Comparison of ENCODE assay signal across 12 cellular contexts in genomic region chr1:244092293-244093264, GRCh38. TPM values are rescaled to one million over a fixed set of nuclear protein-coding genes. Genes with fewer than 3 reads are reported as not detected.
DNase-seq lines count a peak whose midpoint lies in the region; ATAC-seq and TF ChIP-seq lines count a peak whose summit lies in the region.
"Had no signal": no experiment of that assay in that cellular context is flagged by ENCODE, and none has a peak within 500 bp of the region (broad histone marks: within the 10 kb centered on the region; RNA-seq: fewer than 3 reads in every experiment).

No MANE protein-coding gene starts in this region.

- no peaks in the 10 kb centered on the region for H3K9me3 ChIP-seq in tibial artery
- H3K9me3 ChIP-seq: testis had no signal

- H3K36me3 ChIP-seq in tibial artery, result no peaks in the 10 kb centered on the region

- H3K36me3 Mint-ChIP-seq in nephron (ENCODE audit: low read depth) (no peaks in the 10 kb centered on the region), type B pancreatic cell (no peaks in the 10 kb centered on the region)
- no peaks in the 10 kb centered on the region for H3K36me3 Mint-ChIP-seq in activated CD4-positive, alpha-beta T cell treated with anti-CD3 and anti-CD28 coated beads for 36 hours (ENCODE audit: low read depth)

- peaks cover 0 to 3% (median 0%) of the 10 kb centered on the region in 4 donors for H3K4me1 ChIP-seq in tibial artery
- H3K4me1 ChIP-seq: testis had no signal

- H3K9me3 Mint-ChIP-seq in nephron, result no peaks in the 10 kb centered on the region
- no peaks in the 10 kb centered on the region for H3K9me3 Mint-ChIP-seq in type B pancreatic cell
- H3K9me3 Mint-ChIP-seq in activated CD4-positive, alpha-beta T cell treated with anti-CD3 and anti-CD28 coated beads for 36 hours (ENCODE audit: low read depth), result no peaks in the 10 kb centered on the region
- H3K9me3 Mint-ChIP-seq: activated T-cell treated with anti-CD3 and anti-CD28 coated beads, Interleukin-2, amount 50 U/mL, for 4 hours had no signal

- H3K27ac Mint-ChIP-seq in nephron, result peak overlapping the region; percentile 46 to 90 (median 81)
- H3K27ac Mint-ChIP-seq in type B pancreatic cell, result no peak overlapping the region
- H3K27ac Mint-ChIP-seq in activated CD4-positive, alpha-beta T cell treated with anti-CD3 and anti-CD28 coated beads for 36 hours, result no peak overlapping the region

- intact Hi-C loops in tibial artery (cut with DNase I; ENCODE audit: low total_unique reads), result no loop called here
- intact Hi-C loops in activated CD4-positive, alpha-beta T cell treated with anti-CD3 and anti-CD28 coated beads for 36 hours (cut with DNase I, micrococcal nuclease), result no loop called here

- H3K4me1 Mint-ChIP-seq in nephron, result peaks cover 14% of the 10 kb centered on the region
- peaks cover 21% of the 10 kb centered on the region for H3K4me1 Mint-ChIP-seq in type B pancreatic cell (ENCODE audit: unreplicated experiment)
- peaks cover 3% of the 10 kb centered on the region for H3K4me1 Mint-ChIP-seq in activated CD4-positive, alpha-beta T cell treated with anti-CD3 and anti-CD28 coated beads for 36 hours

- no peak for ATAC-seq in activated CD4-positive, alpha-beta T cell treated with anti-CD3 and anti-CD28 coated beads for 36 hours
- ATAC-seq: activated T-cell treated with anti-CD3 and anti-CD28 coated beads, Interleukin-2, amount 50 U/mL, for 4 hours had no signal

- peaks cover 14% of the 10 kb centered on the region for H3K27me3 Mint-ChIP-seq in nephron (ENCODE audit: low read depth)
- peaks cover 23% of the 10 kb centered on the region for H3K27me3 Mint-ChIP-seq in type B pancreatic cell
- H3K27me3 Mint-ChIP-seq in activated CD4-positive, alpha-beta T cell treated with anti-CD3 and anti-CD28 coated beads for 36 hours, result no peaks in the 10 kb centered on the region

- H3K27ac ChIP-seq in tibial artery, result no peak overlapping the region
- H3K27ac ChIP-seq: KMS-11, testis had no signal

- H3K27me3 ChIP-seq in tibial artery, result no peaks in the 10 kb centered on the region
- H3K27me3 ChIP-seq: testis had no signal

- H3K4me3 Mint-ChIP-seq in nephron (peak overlapping the region in 1 of 3 experiments; percentile 0), type B pancreatic cell (no peak overlapping the region)
- no peak overlapping the region for H3K4me3 Mint-ChIP-seq in activated CD4-positive, alpha-beta T cell treated with anti-CD3 and anti-CD28 coated beads for 36 hours
- H3K4me3 Mint-ChIP-seq: activated T-cell treated with anti-CD3 and anti-CD28 coated beads, Interleukin-2, amount 50 U/mL, for 4 hours had no signal

- POLR2A ChIA-PET in activated CD4-positive, alpha-beta T cell treated with anti-CD3 and anti-CD28 coated beads for 36 hours (lab: Charles Lee), result no interaction called here

- H3K4me3 ChIP-seq in tibial artery, result no peak overlapping the region
- H3K4me3 ChIP-seq: testis had no signal

- CTCF ChIA-PET in activated CD4-positive, alpha-beta T cell treated with anti-CD3 and anti-CD28 coated beads for 36 hours (lab: Charles Lee), result interaction anchor here (0.7 kb wide), 1 partner anchor 32 kb away, joined by 3 read pairs; no protein-coding TSS in a partner anchor

- TF ChIP-seq CTCF in nephron (IDR thresholded peaks at IDR 0.05; ENCODE audit: unreplicated experiment in 3 of 3) (no peak), tibial artery (IDR thresholded peaks at IDR 0.05) (no peak), type B pancreatic cell (conservative IDR thresholded peaks at IDR 0.05) (no peak)

- DNase-seq in EH (ENCODE audit: low read depth) (peak; percentile 78), NCI-H69 (lab: John Stamatoyannopoulos, UW) (peak; percentile 96), dedifferentiated amniotic fluid mesenchymal stem cell (ENCODE audit: extremely low spot score) (peak; percentile 29), tibial artery (no peak), type B pancreatic cell (ENCODE audit: extremely low spot score, unreplicated experiment) (no peak), HCEC 1CT (no peak)
- DNase-seq in activated CD4-positive, alpha-beta T cell treated with anti-CD3 and anti-CD28 coated beads for 36 hours, result no peak
- DNase-seq: activated T-cell treated with anti-CD3 and anti-CD28 coated beads, Interleukin-2, amount 50 U/mL, for 4 hours; stimulated activated CD4-positive, alpha-beta T cell treated with anti-CD3 and anti-CD28 coated beads, Interleukin-4, amount 100 ng/mL, for 4 hours; testis had no signal

RNA-seq across cellular contexts. Expression of gene ZBTB18, which starts 41.5 kb away (rescaled TPM):
- total RNA-seq in type B pancreatic cell (ENCODE audit: low replicate concordance), result 11.9 and 16.7 TPM in 2 replicates
- total RNA-seq in activated CD4-positive, alpha-beta T cell treated with anti-CD3 and anti-CD28 coated beads for 36 hours, result 1 to 10 TPM; 5.0 to 5.3 TPM

Comparison
In these comparisons a context has a peak if more than half of its experiments do, and no peak if none do; other contexts are left out.
1. DNase-seq: peak in EH (single experiment), NCI-H69 (single experiment) and dedifferentiated amniotic fluid mesenchymal stem cell (single experiment); none in tibial artery (0 of 2), type B pancreatic cell (single experiment), HCEC 1CT (single experiment) and activated CD4-positive, alpha-beta T cell treated with anti-CD3 and anti-CD28 coated beads for 36 hours (single experiment).
2. H3K27ac Mint-ChIP-seq: peak in nephron (3 of 3); none in type B pancreatic cell (single experiment) and activated CD4-positive, alpha-beta T cell treated with anti-CD3 and anti-CD28 coated beads for 36 hours (single experiment).